Comparison of ENCODE assay signal across 8 cellular contexts in genomic region chr11:41201156-41201555, GRCh38.
DNase-seq lines count a peak whose midpoint lies in the region; ATAC-seq and TF ChIP-seq lines count a peak whose summit lies in the region.

No MANE protein-coding gene starts in this region.

- H3K27ac ChIP-seq in C4-2B, result no peak overlapping the region

- H3K9me3 ChIP-seq in neuron (ENCODE audit: low read length), result no peaks in the 10 kb centered on the region

- H3K27me3 Mint-ChIP-seq in activated T-helper 2 cell treated with anti-CD3 and anti-CD28 coated beads, Interferon-gamma antibody, Interleukin-2, Interleukin-4, amounts not matched to agents 10 μg/mL and 5 μg/mL and 100 μg/mL, durations not matched to agents 14 hours and 24 hours and 36 hours (ENCODE audit: low read depth), result no peaks in the 10 kb centered on the region
- no peaks in the 10 kb centered on the region for H3K27me3 Mint-ChIP-seq in natural killer cell treated with Interleukin-12 subunit alpha and Interleukin-12 subunit beta and Interleukin-15 and Interleukin-18, amount 100 ng/mL, for 72 hours

- no peak overlapping the region for H3K27ac Mint-ChIP-seq in activated T-helper 2 cell treated with anti-CD3 and anti-CD28 coated beads, Interferon-gamma antibody, Interleukin-2, Interleukin-4, amounts not matched to agents 10 μg/mL and 5 μg/mL and 100 μg/mL, durations not matched to agents 14 hours and 24 hours and 36 hours
- no peak overlapping the region for H3K27ac Mint-ChIP-seq in natural killer cell treated with Interleukin-12 subunit alpha and Interleukin-12 subunit beta and Interleukin-15 and Interleukin-18, amount 100 ng/mL, for 72 hours

- no peak overlapping the region for H3K4me3 ChIP-seq in neuron (ENCODE audit: low read length)

- H3K4me1 Mint-ChIP-seq in activated T-helper 2 cell treated with anti-CD3 and anti-CD28 coated beads, Interferon-gamma antibody, Interleukin-2, Interleukin-4, amounts not matched to agents 10 μg/mL and 5 μg/mL and 100 μg/mL, durations not matched to agents 14 hours and 24 hours and 36 hours (ENCODE audit: low read depth), result no peaks in the 10 kb centered on the region
- H3K4me1 Mint-ChIP-seq in natural killer cell treated with Interleukin-12 subunit alpha and Interleukin-12 subunit beta and Interleukin-15 and Interleukin-18, amount 100 ng/mL, for 72 hours (ENCODE audit: low read depth in 2 of 2), result no peaks in the 10 kb centered on the region

- in situ Hi-C loops in T47D (cut with HindIII; ENCODE audit: low pct_unique_long_range_greater_than_20kb, low sequenced_read_pairs), result no loop called here

- H3K4me3 Mint-ChIP-seq in activated T-helper 2 cell treated with anti-CD3 and anti-CD28 coated beads, Interferon-gamma antibody, Interleukin-2, Interleukin-4, amounts not matched to agents 10 μg/mL and 5 μg/mL and 100 μg/mL, durations not matched to agents 14 hours and 24 hours and 36 hours (ENCODE audit: low read depth), result no peak overlapping the region
- H3K4me3 Mint-ChIP-seq in natural killer cell treated with Interleukin-12 subunit alpha and Interleukin-12 subunit beta and Interleukin-15 and Interleukin-18, amount 100 ng/mL, for 72 hours, result no peak overlapping the region

- peak overlapping the region; percentile 16 for H2AFZ ChIP-seq in neuron (ENCODE audit: low read depth, low read length)

- peaks cover 12% of the 10 kb centered on the region for H3K9me3 Mint-ChIP-seq in activated T-helper 2 cell treated with anti-CD3 and anti-CD28 coated beads, Interferon-gamma antibody, Interleukin-2, Interleukin-4, amounts not matched to agents 10 μg/mL and 5 μg/mL and 100 μg/mL, durations not matched to agents 14 hours and 24 hours and 36 hours
- H3K9me3 Mint-ChIP-seq in natural killer cell treated with Interleukin-12 subunit alpha and Interleukin-12 subunit beta and Interleukin-15 and Interleukin-18, amount 100 ng/mL, for 72 hours, result peaks cover 7% of the 10 kb centered on the region

- peak; percentile 82 for TF ChIP-seq CTCF in C4-2B (conservative IDR thresholded peaks at IDR 0.05)

- no peaks in the 10 kb centered on the region for H3K36me3 ChIP-seq in neuron (ENCODE audit: insufficient read depth, low read length)

- peaks cover 3% of the 10 kb centered on the region for H3K4me1 ChIP-seq in neuron (ENCODE audit: insufficient read depth, low read length)

- DNase-seq in NCI-H1417 treated with DMSO at 0.1 percent for 48 hours (lab: John Stamatoyannopoulos, UW) (peak; percentile 9), T47D (ENCODE audit: low read depth in 1 of 2, low spot score in 1 of 2) (peak; percentile 14 to 79)
- DNase-seq in activated T-helper 2 cell treated with anti-CD3 and anti-CD28 coated beads, Interferon-gamma antibody, Interleukin-2, Interleukin-4, amounts not matched to agents 10 μg/mL and 5 μg/mL and 100 μg/mL, durations not matched to agents 14 hours and 24 hours and 36 hours (ENCODE audit: low spot score), result no peak
- DNase-seq in natural killer cell treated with Interleukin-12 subunit alpha and Interleukin-12 subunit beta and Interleukin-15 and Interleukin-18, amount 100 ng/mL, for 72 hours (ENCODE audit: low spot score), result no peak

- H3K36me3 Mint-ChIP-seq in activated T-helper 2 cell treated with anti-CD3 and anti-CD28 coated beads, Interferon-gamma antibody, Interleukin-2, Interleukin-4, amounts not matched to agents 10 μg/mL and 5 μg/mL and 100 μg/mL, durations not matched to agents 14 hours and 24 hours and 36 hours (ENCODE audit: low read depth), result no peaks in the 10 kb centered on the region
- H3K36me3 Mint-ChIP-seq in natural killer cell treated with Interleukin-12 subunit alpha and Interleukin-12 subunit beta and Interleukin-15 and Interleukin-18, amount 100 ng/mL, for 72 hours, result peaks cover 4% of the 10 kb centered on the region

- intact Hi-C loops in activated T-helper 2 cell treated with anti-CD3 and anti-CD28 coated beads, Interferon-gamma antibody, Interleukin-2, Interleukin-4, amounts not matched to agents 10 μg/mL and 5 μg/mL and 100 μg/mL, durations not matched to agents 14 hours and 24 hours and 36 hours (cut with micrococcal nuclease), result no loop called here

- H3K27me3 ChIP-seq in neuron (ENCODE audit: insufficient read depth, low read length), result no peaks in the 10 kb centered on the region

- ATAC-seq in GM19035 (IDR thresholded peaks at IDR 0.05; ENCODE audit: unreplicated experiment) (peak; percentile 63), GM21717 (IDR thresholded peaks at IDR 0.05; ENCODE audit: unreplicated experiment) (no peak)
- no peak for ATAC-seq in natural killer cell treated with Interleukin-12 subunit alpha and Interleukin-12 subunit beta and Interleukin-15 and Interleukin-18, amount 100 ng/mL, for 72 hours

Comparison
In these comparisons a context has a peak if more than half of its experiments do, and no peak if none do; other contexts are left out.
1. DNase-seq: peak in NCI-H1417 treated with DMSO at 0.1 percent for 48 hours (single experiment) and T47D (2 of 2); none in activated T-helper 2 cell treated with anti-CD3 and anti-CD28 coated beads, Interferon-gamma antibody, Interleukin-2, Interleukin-4, amounts not matched to agents 10 μg/mL and 5 μg/mL and 100 μg/mL, durations not matched to agents 14 hours and 24 hours and 36 hours (single experiment) and natural killer cell treated with Interleukin-12 subunit alpha and Interleukin-12 subunit beta and Interleukin-15 and Interleukin-18, amount 100 ng/mL, for 72 hours (single experiment).